ENCODE assay signal across 17 cellular contexts in genomic region chr7:46943996-46944395, GRCh38.
DNase-seq lines count a peak whose midpoint lies in the region; ATAC-seq, FAIRE-seq and TF ChIP-seq lines count a peak whose summit lies in the region.
"Had no signal": no experiment of that assay in that cellular context is flagged by ENCODE, and none has a peak within 500 bp of the region (broad histone marks: within the 10 kb centered on the region; RNA-seq: fewer than 3 reads in every experiment).

No MANE protein-coding gene starts in this region.

- no peak overlapping the region for H3K4me3 Mint-ChIP-seq in activated T-cell treated with anti-CD3 and anti-CD28 coated beads, Interleukin-2, amount 50 U/mL, for 72 hours
- H3K4me3 Mint-ChIP-seq: B cell; CD4-positive, alpha-beta T cell; GM23338; H9 had no signal

- no peak overlapping the region for H2BK5ac ChIP-seq in neuronal stem cell (ENCODE audit: low read length)

- no peak overlapping the region for H3K4me3 ChIP-seq in right atrium auricular region
- no peak overlapping the region for H3K4me3 ChIP-seq in left ventricle myocardium inferior
- H3K4me3 ChIP-seq in neuronal stem cell (ENCODE audit: low read length in 2 of 2), result no peak overlapping the region
- no peak overlapping the region for H3K4me3 ChIP-seq in sigmoid colon
- H3K4me3 ChIP-seq: GM12878, GM23338 had no signal

- FAIRE-seq in urothelium cell line (lab: Jason Lieb, UNC) (peak; percentile 93), H54 (lab: Jason Lieb, UNC) (no peak)
- FAIRE-seq: A204.1, GM12878, GM18507 had no signal

- no peak overlapping the region for H3K4me2 ChIP-seq in neuronal stem cell (ENCODE audit: insufficient read depth, low read length, poor library complexity, severe bottlenecking)
- H3K4me2 ChIP-seq: GM23338 had no signal

- H3K4me1 Mint-ChIP-seq in activated T-cell treated with anti-CD3 and anti-CD28 coated beads, Interleukin-2, amount 50 U/mL, for 72 hours (ENCODE audit: low read depth), result no peaks in the 10 kb centered on the region
- H3K4me1 Mint-ChIP-seq: GM23338, H9 had no signal

- H3K9ac ChIP-seq in neuronal stem cell (ENCODE audit: low read depth, low read length, poor library complexity), result no peak overlapping the region

- WGBS in neuronal stem cell (ENCODE audit: extremely low coverage in 2 of 2, insufficient read length in 2 of 2, insufficient replicate concordance in 1 of 2), 2 donors, result no CpG with 5 or more reads among the region's 3 CpGs
- 85 to 88% methylated on average over 3 of the region's 3 CpGs for WGBS in sigmoid colon, 2 donors

- DNase-seq in Right ventricle myocardium superior, result no peak
- DNase-seq in right atrium auricular region (ENCODE audit: low spot score), result no peak
- DNase-seq in left ventricle myocardium inferior, result no peak
- DNase-seq in neuronal stem cell (ENCODE audit: low spot score), result no peak
- no peak for DNase-seq in urothelium cell line (ENCODE audit: low spot score)
- DNase-seq in H54 (ENCODE audit: insufficient read length, low spot score), result no peak
- no peak for DNase-seq in activated T-cell treated with anti-CD3 and anti-CD28 coated beads, Interleukin-2, amount 50 U/mL, for 72 hours
- DNase-seq in sigmoid colon, result no peak
- DNase-seq: Calu3; CD4-positive, alpha-beta T cell; DMS 273 treated with DMSO at 0.1 percent for 48 hours; H9 had no signal

- H2BK12ac ChIP-seq in neuronal stem cell (ENCODE audit: low read length), result no peak overlapping the region

- H3K27ac ChIP-seq in right atrium auricular region (peak overlapping the region in 1 of 2 donors; percentile 59), left ventricle myocardium inferior (replicated peaks) (peak overlapping the region; percentile 4), neuronal stem cell (replicated peaks; ENCODE audit: low read length) (no peak overlapping the region), sigmoid colon (no peak overlapping the region)

- H4K91ac ChIP-seq in neuronal stem cell (ENCODE audit: low read depth, low read length, poor library complexity), result no peak overlapping the region

- no peak overlapping the region for H3K23ac ChIP-seq in neuronal stem cell (ENCODE audit: low read depth, low read length, poor library complexity)

- no peak overlapping the region for H3K4ac ChIP-seq in neuronal stem cell (ENCODE audit: low read length)

- peaks cover 0 to 2% of the 10 kb centered on the region in 2 donors for H3K9me3 Mint-ChIP-seq in activated T-cell treated with anti-CD3 and anti-CD28 coated beads, Interleukin-2, amount 50 U/mL, for 72 hours
- H3K9me3 Mint-ChIP-seq: CD4-positive, alpha-beta T cell; GM23338; H9 had no signal

- no peaks in the 10 kb centered on the region for H3K27me3 Mint-ChIP-seq in activated T-cell treated with anti-CD3 and anti-CD28 coated beads, Interleukin-2, amount 50 U/mL, for 72 hours (ENCODE audit: low read depth)
- H3K27me3 Mint-ChIP-seq: B cell; CD4-positive, alpha-beta T cell had no signal

- H3K27ac Mint-ChIP-seq in activated T-cell treated with anti-CD3 and anti-CD28 coated beads, Interleukin-2, amount 50 U/mL, for 72 hours, result no peak overlapping the region
- H3K27ac Mint-ChIP-seq: B cell; CD4-positive, alpha-beta T cell; GM23338 had no signal

- no peaks in the 10 kb centered on the region for H3K9me3 ChIP-seq in right atrium auricular region
- H3K9me3 ChIP-seq in left ventricle myocardium inferior (replicated peaks), result no peaks in the 10 kb centered on the region
- H3K9me3 ChIP-seq in neuronal stem cell (replicated peaks in 1 of 2; ENCODE audit: control insufficient read depth in 2 of 2, insufficient read depth in 1 of 2, low read depth in 1 of 2, low read length in 2 of 2), result peaks cover 0 to 3% of the 10 kb centered on the region in 2 donors
- no peaks in the 10 kb centered on the region for H3K9me3 ChIP-seq in sigmoid colon

- H3K4me1 ChIP-seq in right atrium auricular region (no peaks in the 10 kb centered on the region), left ventricle myocardium inferior (peaks cover 11% of the 10 kb centered on the region), neuronal stem cell (ENCODE audit: control insufficient read depth in 2 of 2, insufficient read depth in 1 of 2, low read depth in 1 of 2, low read length in 2 of 2) (peaks cover 0 to 2% of the 10 kb centered on the region in 2 donors), sigmoid colon (peaks cover 0 to under 1% (median 0%) of the 10 kb centered on the region in 4 donors)

- H2AK5ac ChIP-seq in neuronal stem cell (ENCODE audit: low read depth, low read length), result no peak overlapping the region

- ATAC-seq in Right ventricle myocardium superior (ENCODE audit: poor library complexity), result peak; percentile 76
- ATAC-seq in activated T-cell treated with anti-CD3 and anti-CD28 coated beads, Interleukin-2, amount 50 U/mL, for 72 hours (replicated peaks in 1 of 2), result no peak
- ATAC-seq: GM12878, GM23338 had no signal

- TF ChIP-seq POLR2A in H54 (IDR thresholded peaks at IDR 0.05; ENCODE audit: low read depth, low read length) (no peak), sigmoid colon (IDR thresholded peaks at IDR 0.05) (no peak)

- TF ChIP-seq CTCF in right atrium auricular region (IDR thresholded peaks at IDR 0.05), result no peak
- no peak for TF ChIP-seq CTCF in left ventricle myocardium inferior (IDR thresholded peaks at IDR 0.05; ENCODE audit: borderline replicate concordance)
- TF ChIP-seq CTCF in sigmoid colon (IDR thresholded peaks at IDR 0.05), result no peak

- peaks cover 0 to 2% of the 10 kb centered on the region in 2 donors for H3K36me3 Mint-ChIP-seq in activated T-cell treated with anti-CD3 and anti-CD28 coated beads, Interleukin-2, amount 50 U/mL, for 72 hours (ENCODE audit: insufficient read depth in 2 of 2)

- H3K14ac ChIP-seq in neuronal stem cell (ENCODE audit: low read length), result no peak overlapping the region

- no peak overlapping the region for H3K18ac ChIP-seq in neuronal stem cell (ENCODE audit: low read length)

- H4K8ac ChIP-seq in neuronal stem cell (ENCODE audit: low read depth, low read length), result no peak overlapping the region

- H2AFZ ChIP-seq in neuronal stem cell (ENCODE audit: low read length), result peak overlapping the region; percentile 3

- no peak overlapping the region for H2BK120ac ChIP-seq in neuronal stem cell (ENCODE audit: low read depth, low read length)

- no peaks in the 10 kb centered on the region for H3K79me1 ChIP-seq in neuronal stem cell (ENCODE audit: low read depth, low read length)

- H2BK15ac ChIP-seq in neuronal stem cell (ENCODE audit: low read length), result no peak overlapping the region

- H3K27me3 ChIP-seq in right atrium auricular region (no peaks in the 10 kb centered on the region), left ventricle myocardium inferior (ENCODE audit: low read depth) (no peaks in the 10 kb centered on the region), neuronal stem cell (ENCODE audit: control insufficient read depth in 3 of 3, insufficient read depth in 3 of 3, low read depth in 1 of 3, low read length in 3 of 3) (no peaks in the 10 kb centered on the region), sigmoid colon (no peaks in the 10 kb centered on the region)

- H3K36me3 ChIP-seq in right atrium auricular region (no peaks in the 10 kb centered on the region), left ventricle myocardium inferior (no peaks in the 10 kb centered on the region), neuronal stem cell (replicated peaks in 1 of 2; ENCODE audit: control insufficient read depth in 2 of 2, insufficient read depth in 2 of 2, low read length in 2 of 2) (no peaks in the 10 kb centered on the region), sigmoid colon (no peaks in the 10 kb centered on the region)

- TF ChIP-seq EP300 in sigmoid colon (IDR thresholded peaks at IDR 0.05), result no peak

- intact Hi-C loops in Right ventricle myocardium superior (cut with DNase I), result no loop called here
- intact Hi-C loops in left ventricle myocardium inferior (cut with micrococcal nuclease), result no loop called here
- intact Hi-C loops in sigmoid colon (cut with DNase I), result no loop called here
